ENCODE assay signal across 24 cellular contexts in the genomic region with DNA sequence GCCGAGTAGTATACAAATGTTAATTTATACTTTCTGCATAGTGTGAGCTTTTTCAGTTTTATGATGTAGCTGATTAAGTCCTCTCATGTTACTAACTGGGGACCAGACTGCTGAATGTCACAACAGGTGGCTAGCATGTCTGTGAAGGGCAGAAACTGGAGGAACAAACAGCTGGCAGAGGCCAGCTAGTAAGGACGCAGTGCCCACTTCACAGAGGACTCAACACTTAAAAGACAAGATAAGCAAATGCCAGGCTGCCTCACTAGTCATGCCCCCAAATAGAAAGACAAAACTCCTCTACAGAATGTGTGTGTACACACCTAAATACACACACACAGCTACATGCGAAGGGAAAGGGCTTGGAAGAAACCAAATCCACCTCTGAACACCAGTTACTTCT.
DNase-seq lines count a peak whose midpoint lies in the region; ATAC-seq, FAIRE-seq and TF ChIP-seq lines count a peak whose summit lies in the region.
"Had no signal": no experiment of that assay in that cellular context is flagged by ENCODE, and none has a peak within 500 bp of the region (broad histone marks: within the 10 kb centered on the region; RNA-seq: fewer than 3 reads in every experiment).

No MANE protein-coding gene starts in this region.

- TF ChIP-seq EP300 in esophagus muscularis mucosa (IDR thresholded peaks at IDR 0.05): no peak

- FAIRE-seq in HTR-8/SVneo (lab: Jason Lieb, UNC): no peak
- FAIRE-seq: G401.6, GM19239 had no signal

- H3K9me3 ChIP-seq in esophagus muscularis mucosa: no peaks in the 10 kb centered on the region
- H3K9me3 ChIP-seq in psoas muscle: no peaks in the 10 kb centered on the region

- H3K27me3 ChIP-seq in esophagus muscularis mucosa (no peaks in the 10 kb centered on the region), psoas muscle (ENCODE audit: insufficient read depth in 3 of 3, low read length in 2 of 3) (no peaks in the 10 kb centered on the region)
- H3K27me3 ChIP-seq: BLaER1 treated with 17β-estradiol and CSF1 and Interleukin-3, amounts not matched to agents 10 nM and 100 nM had no signal

- H3K4me1 ChIP-seq in esophagus muscularis mucosa (no peaks in the 10 kb centered on the region), psoas muscle (peaks cover 14% of the 10 kb centered on the region)
- H3K4me1 ChIP-seq: BLaER1 treated with 17β-estradiol and CSF1 and Interleukin-3, amounts not matched to agents 10 nM and 100 nM had no signal

- TF ChIP-seq POLR2A in esophagus muscularis mucosa (IDR thresholded peaks at IDR 0.05; ENCODE audit: low read depth): no peak

- peak; percentile 40 to 73 (median 65) for ATAC-seq in psoas muscle
- ATAC-seq in GM21360 (IDR thresholded peaks at IDR 0.05; ENCODE audit: unreplicated experiment): no peak
- no peak for ATAC-seq in GM18519 (IDR thresholded peaks at IDR 0.05; ENCODE audit: low FRiP score, unreplicated experiment)
- ATAC-seq: CD8-positive, alpha-beta T cell; SK-N-SH treated with all-trans-retinoic acid at 6 μM for 48 hours; T-cell had no signal

- H3K36me3 ChIP-seq in esophagus muscularis mucosa (no peaks in the 10 kb centered on the region), psoas muscle (ENCODE audit: insufficient read depth in 1 of 2, low read depth in 1 of 2) (no peaks in the 10 kb centered on the region)
- H3K36me3 ChIP-seq: BLaER1 treated with 17β-estradiol and CSF1 and Interleukin-3, amounts not matched to agents 10 nM and 100 nM had no signal

- no peak overlapping the region for H3K4me3 ChIP-seq in esophagus muscularis mucosa
- H3K4me3 ChIP-seq in psoas muscle: no peak overlapping the region
- H3K4me3 ChIP-seq: BLaER1 treated with 17β-estradiol and CSF1 and Interleukin-3, amounts not matched to agents 10 nM and 100 nM had no signal

- TF ChIP-seq CTCF in esophagus muscularis mucosa (IDR thresholded peaks at IDR 0.05) (no peak), psoas muscle (IDR thresholded peaks at IDR 0.05) (no peak)

- intact Hi-C loops in esophagus muscularis mucosa (cut with DNase I) (no loop called here), psoas muscle (cut with DNase I) (loop anchor here in 1 of 2 donors (10.0 kb wide), 1 partner anchor 235 kb away; no protein-coding TSS in a partner anchor)

- no peak overlapping the region for H3K27ac ChIP-seq in esophagus muscularis mucosa (replicated peaks in 1 of 4)
- no peak overlapping the region for H3K27ac ChIP-seq in psoas muscle
- H3K27ac ChIP-seq: BLaER1 treated with 17β-estradiol and CSF1 and Interleukin-3, amounts not matched to agents 10 nM and 100 nM; HL-60 had no signal

- 82% methylated on average over 3 of the region's 3 CpGs for WGBS in esophagus muscularis mucosa
- 34 to 48% (median 42%) methylated on average over 3 of the region's 3 CpGs for WGBS in psoas muscle, 3 donors

- DNase-seq in NCI-H1092 treated with DMSO at 0.1 percent for 48 hours (lab: John Stamatoyannopoulos, UW): peak; percentile 20
- no peak for DNase-seq in NCI-H1092 (lab: John Stamatoyannopoulos, UW)
- peak; percentile 23 for DNase-seq in NCI-H146 (lab: John Stamatoyannopoulos, UW)
- DNase-seq in esophagus muscularis mucosa (ENCODE audit: extremely low spot score): peak; percentile 80
- no peak for DNase-seq in psoas muscle
- no peak for DNase-seq in HTR-8/SVneo (ENCODE audit: insufficient read length, low spot score)
- DNase-seq: 8988T; CD8-positive, alpha-beta T cell; KG1; NCI-H1105; NCI-H1694; NCI-H2081; NCI-H2171; NCI-H345; NCI-H526; SIG-M5; T-cell had no signal

Comparison
In these comparisons a context has a peak if more than half of its experiments do, and no peak if none do; other contexts are left out.
1. DNase-seq: peak in NCI-H1092 treated with DMSO at 0.1 percent for 48 hours (single experiment), NCI-H146 (single experiment) and esophagus muscularis mucosa (single experiment); none in NCI-H1092 (single experiment), psoas muscle (0 of 2) and HTR-8/SVneo (single experiment).
2. ATAC-seq: peak in psoas muscle (4 of 4); none in GM21360 (single experiment) and GM18519 (single experiment).